30 cellular contexts compared by ENCODE assay signal in genomic region chr3:8283180-8283579, GRCh38.
"Had no signal": no experiment of that assay in that cellular context is flagged by ENCODE, and none has a peak within 500 bp of the region (broad histone marks: within the 10 kb centered on the region; RNA-seq: fewer than 3 reads in every experiment).

No MANE protein-coding gene starts in this region.

- H3K36me3 ChIP-seq: ascending aorta, SJCRH30 had no signal

- H3K4me1 Mint-ChIP-seq: activated B cell treated with CpG ODN at 0.5 μM for 24 hours; activated CD4-positive, alpha-beta T cell treated with anti-CD3 and anti-CD28 coated beads, Interleukin-2, amount 10 ng/mL, durations not matched to agents 24 days and 14 days; activated naive CD8-positive, alpha-beta T cell treated with anti-CD3 and anti-CD28 coated beads, Interleukin-2, amount 50 U/mL, for 24 hours had no signal

- H3K4me1 ChIP-seq: ascending aorta, body of pancreas, SJCRH30 had no signal

- H3K27me3 Mint-ChIP-seq: activated CD4-positive, alpha-beta T cell treated with anti-CD3 and anti-CD28 coated beads, Interleukin-2, amount 10 ng/mL, durations not matched to agents 24 days and 14 days; activated naive CD8-positive, alpha-beta T cell treated with anti-CD3 and anti-CD28 coated beads, Interleukin-2, amount 50 U/mL, for 24 hours had no signal

- ATAC-seq: activated naive CD4-positive, alpha-beta T cell treated with anti-CD3 and anti-CD28 coated beads, Interleukin-2, amount 50 U/mL, for 72 hours; activated naive CD8-positive, alpha-beta T cell treated with anti-CD3 and anti-CD28 coated beads, Interleukin-2, amount 50 U/mL, for 24 hours; activated T-cell treated with anti-CD3 and anti-CD28 coated beads, Interleukin-2, amount 50 U/mL, for 4 hours; body of pancreas; K562; Panc1 had no signal

- DNase-seq: activated B cell treated with CpG ODN at 0.5 μM for 24 hours; activated CD4-positive, alpha-beta T cell treated with anti-CD3 and anti-CD28 coated beads for 1 hour; activated CD4-positive, alpha-beta T cell treated with anti-CD3 and anti-CD28 coated beads, Interleukin-2, amount 10 ng/mL, durations not matched to agents 24 days and 14 days; activated CD4-positive, alpha-beta T cell treated with anti-CD3 and anti-CD28 coated beads, Interleukin-2, amount 50 U/mL, for 48 hours; activated CD8-positive, alpha-beta memory T cell treated with anti-CD3 and anti-CD28 coated beads for 24 hours; activated effector memory CD4-positive, alpha-beta T cell treated with anti-CD3 and anti-CD28 coated beads, Interleukin-2, amount 50 U/mL, for 16 hours; activated naive CD4-positive, alpha-beta T cell treated with Interleukin-2 at 50 U/mL for 16 hours; activated naive CD8-positive, alpha-beta T cell treated with anti-CD3 and anti-CD28 coated beads, Interleukin-2, amount 50 U/mL, for 24 hours; activated T-cell treated with anti-CD3 and anti-CD28 coated beads, Interleukin-2, amount 50 U/mL, for 4 hours; amniotic stem cell; body of pancreas; central memory CD4-positive, alpha-beta T cell; Karpas-422; MM.1S; NCI-H1105; NCI-H1436 treated with DMSO at 0.1 percent for 48 hours; NCI-H187; NCI-H2081; NCI-H446; NCI-H526; NCI-H774; Right ventricle myocardium superior; RPMI8226; SJCRH30; SK-N-SH; T-helper 1 cell had no signal

- H3K27ac ChIP-seq: ascending aorta, body of pancreas, SJCRH30 had no signal

- H3K9me3 ChIP-seq: ascending aorta, body of pancreas, SJCRH30, SK-N-SH had no signal

- H3K4me3 Mint-ChIP-seq: activated B cell treated with CpG ODN at 0.5 μM for 24 hours; activated CD4-positive, alpha-beta T cell treated with anti-CD3 and anti-CD28 coated beads, Interleukin-2, amount 10 ng/mL, durations not matched to agents 24 days and 14 days; activated naive CD8-positive, alpha-beta T cell treated with anti-CD3 and anti-CD28 coated beads, Interleukin-2, amount 50 U/mL, for 24 hours; activated T-cell treated with anti-CD3 and anti-CD28 coated beads, Interleukin-2, amount 50 U/mL, for 4 hours had no signal

- H3K9me3 Mint-ChIP-seq: activated B cell treated with CpG ODN at 0.5 μM for 24 hours; activated CD4-positive, alpha-beta T cell treated with anti-CD3 and anti-CD28 coated beads, Interleukin-2, amount 10 ng/mL, durations not matched to agents 24 days and 14 days; activated naive CD4-positive, alpha-beta T cell treated with anti-CD3 and anti-CD28 coated beads, Interleukin-2, amount 50 U/mL, for 72 hours; activated naive CD8-positive, alpha-beta T cell treated with anti-CD3 and anti-CD28 coated beads, Interleukin-2, amount 50 U/mL, for 24 hours; activated T-cell treated with anti-CD3 and anti-CD28 coated beads, Interleukin-2, amount 50 U/mL, for 4 hours had no signal

- H3K36me3 Mint-ChIP-seq: activated naive CD4-positive, alpha-beta T cell treated with anti-CD3 and anti-CD28 coated beads, Interleukin-2, amount 50 U/mL, for 72 hours had no signal

- H3K4me3 ChIP-seq: ascending aorta, body of pancreas, K562, SJCRH30 had no signal

- H3K27me3 ChIP-seq: ascending aorta, body of pancreas, SJCRH30 had no signal

- H3K27ac Mint-ChIP-seq: activated B cell treated with CpG ODN at 0.5 μM for 24 hours; activated CD4-positive, alpha-beta T cell treated with anti-CD3 and anti-CD28 coated beads, Interleukin-2, amount 10 ng/mL, durations not matched to agents 24 days and 14 days; activated naive CD4-positive, alpha-beta T cell treated with anti-CD3 and anti-CD28 coated beads, Interleukin-2, amount 50 U/mL, for 72 hours; activated naive CD8-positive, alpha-beta T cell treated with anti-CD3 and anti-CD28 coated beads, Interleukin-2, amount 50 U/mL, for 24 hours had no signal
